Comparison of ENCODE assay signal across 17 cellular contexts in genomic region chr6:3791526-3792212, GRCh38.
"Had no signal": no experiment of that assay in that cellular context is flagged by ENCODE, and none has a peak within 500 bp of the region (broad histone marks: within the 10 kb centered on the region; RNA-seq: fewer than 3 reads in every experiment).

No MANE protein-coding gene starts in this region.

- H3K4me3 ChIP-seq: adrenal gland, coronary artery, gastrocnemius medialis, heart right ventricle, thyroid gland had no signal

- H3K4me1 Mint-ChIP-seq: nephron progenitor cell had no signal

- ATAC-seq: gastrocnemius medialis, heart right ventricle, left lobe of liver had no signal

- H3K9me3 Mint-ChIP-seq: nephron progenitor cell had no signal

- H3K27me3 ChIP-seq: adrenal gland, gastrocnemius medialis, heart right ventricle, thyroid gland had no signal

- H3K36me3 ChIP-seq: adrenal gland, gastrocnemius medialis, heart right ventricle, thyroid gland had no signal

- H3K4me3 Mint-ChIP-seq: nephron progenitor cell had no signal

- H3K27ac ChIP-seq: adrenal gland, coronary artery, epithelial cell of prostate, gastrocnemius medialis, heart right ventricle, thyroid gland had no signal

- H3K4me1 ChIP-seq: adrenal gland, gastrocnemius medialis had no signal

- H3K27ac Mint-ChIP-seq: nephron progenitor cell had no signal

- DNase-seq: activated CD4-positive, alpha-beta T cell treated with anti-CD3 and anti-CD28 coated beads for 1 hour; activated CD4-positive, alpha-beta T cell treated with anti-CD3 and anti-CD28 coated beads, Interleukin-2, amount 50 U/mL, for 48 hours; activated CD8-positive, alpha-beta memory T cell treated with anti-CD3 and anti-CD28 coated beads, Interleukin-2, amount 50 U/mL, for 48 hours; activated naive CD4-positive, alpha-beta T cell treated with anti-CD3 and anti-CD28 coated beads, Interleukin-2, amount 50 U/mL, for 16 hours; adrenal gland; effector CD8-positive, alpha-beta T cell; gastrocnemius medialis; heart right ventricle; islet precursor cell; nephron progenitor cell; stimulated activated CD4-positive, alpha-beta T cell treated with anti-CD3 and anti-CD28 coated beads, Interleukin-2, amount 100 ng/mL, for 48 hours; stimulated activated CD8-positive, alpha-beta memory T cell treated with anti-CD3 and anti-CD28 coated beads, Interleukin-4, amount 100 ng/mL, for 48 hours; T-helper 9 cell; thyroid gland had no signal

- H3K9me3 ChIP-seq: adrenal gland, gastrocnemius medialis, heart right ventricle, thyroid gland had no signal
